Comparison of ENCODE assay signal across 8 cellular contexts in the genomic region with DNA sequence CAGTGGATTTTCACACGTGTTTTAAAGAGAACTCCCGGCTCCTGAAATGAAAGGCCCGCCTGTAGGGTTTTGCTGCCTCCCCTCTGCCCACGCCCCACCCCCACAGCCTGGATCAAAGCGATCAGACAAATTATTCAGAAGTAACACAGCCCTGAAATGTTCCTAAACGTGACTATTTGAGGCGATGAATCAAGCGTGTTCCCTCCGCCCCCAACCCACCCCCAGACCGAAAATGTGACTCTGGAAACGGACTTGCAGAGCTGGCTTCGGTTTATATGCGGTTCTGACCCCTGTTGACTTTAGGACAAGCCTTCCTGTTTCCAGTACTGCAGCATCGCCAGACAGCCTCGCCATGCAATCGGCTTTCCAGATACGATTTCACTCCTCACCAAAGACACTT. TPM values are rescaled to one million over a fixed set of nuclear protein-coding genes. Genes with fewer than 3 reads are reported as not detected.
DNase-seq lines count a peak whose midpoint lies in the region; ATAC-seq and TF ChIP-seq lines count a peak whose summit lies in the region.

No MANE protein-coding gene starts in this region.

- H4K20me1 ChIP-seq in neural progenitor cell (ENCODE audit: low read depth): no peaks in the 10 kb centered on the region

- H3K27ac ChIP-seq in neural progenitor cell: no peak overlapping the region

- peaks cover 6% of the 10 kb centered on the region for H3K4me1 ChIP-seq in neural progenitor cell

- peaks cover 11% of the 10 kb centered on the region for H3K9me3 ChIP-seq in neural progenitor cell (ENCODE audit: low read depth)

- H3K9me3 Mint-ChIP-seq in neural progenitor cell (peaks cover 17% of the 10 kb centered on the region), type B pancreatic cell (peaks cover 15% of the 10 kb centered on the region)

- H3K4me2 ChIP-seq in neural progenitor cell: peak overlapping the region; percentile 93

- H3F3A ChIP-seq in neural progenitor cell (ENCODE audit: low read depth): peaks cover 7% of the 10 kb centered on the region

- H3K36me3 ChIP-seq in neural progenitor cell: no peaks in the 10 kb centered on the region

- H3K27ac Mint-ChIP-seq in neural progenitor cell: peak overlapping the region; percentile 86
- H3K27ac Mint-ChIP-seq in type B pancreatic cell: peak overlapping the region; percentile 81

- H3K4me3 Mint-ChIP-seq in neural progenitor cell: peak overlapping the region; percentile 81
- peak overlapping the region; percentile 85 for H3K4me3 Mint-ChIP-seq in type B pancreatic cell

- H3K4me3 ChIP-seq in epithelial cell of proximal tubule (ENCODE audit: low read depth, low read length): peak overlapping the region; percentile 50
- peak overlapping the region; percentile 57 for H3K4me3 ChIP-seq in neural progenitor cell

- TF ChIP-seq CTCF in epithelial cell of proximal tubule (conservative IDR thresholded peaks at IDR 0.05; ENCODE audit: low read depth, low read length) (no peak), neural progenitor cell (IDR thresholded peaks at IDR 0.05) (no peak), type B pancreatic cell (conservative IDR thresholded peaks at IDR 0.05) (no peak)

- H2AFZ ChIP-seq in neural progenitor cell (replicated peaks): no peak overlapping the region

- peaks cover 5% of the 10 kb centered on the region for H3K27me3 Mint-ChIP-seq in neural progenitor cell (ENCODE audit: insufficient read depth, low read depth)
- H3K27me3 Mint-ChIP-seq in type B pancreatic cell: peaks cover 32% of the 10 kb centered on the region

- DNase-seq in activated T-cell treated with anti-CD3 and anti-CD28 coated beads for 4 hours (peak; percentile 75), epithelial cell of proximal tubule (ENCODE audit: low read depth) (no peak), neural progenitor cell (ENCODE audit: low spot score) (peak; percentile 11), type B pancreatic cell (ENCODE audit: extremely low spot score, unreplicated experiment) (no peak), DMS79 treated with DMSO at 0.1 percent for 48 hours (lab: John Stamatoyannopoulos, UW) (no peak), NOMO-1 (lab: John Stamatoyannopoulos, UW; ENCODE audit: unreplicated experiment in 2 of 2) (no peak)
- no peak for DNase-seq in activated T-cell treated with anti-CD3 and anti-CD28 coated beads, Interleukin-2, amount 50 U/mL, for 1 hour

- H3K36me3 Mint-ChIP-seq in neural progenitor cell: peaks cover 9% of the 10 kb centered on the region
- H3K36me3 Mint-ChIP-seq in type B pancreatic cell: peaks cover 18% of the 10 kb centered on the region

- ATAC-seq in GM21717 (IDR thresholded peaks at IDR 0.05; ENCODE audit: unreplicated experiment): no peak

- no peaks in the 10 kb centered on the region for H3K79me2 ChIP-seq in neural progenitor cell (ENCODE audit: low read depth)

- H3K27me3 ChIP-seq in neural progenitor cell: peaks cover 51% of the 10 kb centered on the region

- H3K9ac ChIP-seq in neural progenitor cell: no peak overlapping the region

- H3K4me1 Mint-ChIP-seq in neural progenitor cell (peaks cover 24% of the 10 kb centered on the region), type B pancreatic cell (ENCODE audit: unreplicated experiment) (peaks cover 24% of the 10 kb centered on the region)

RNA-seq across cellular contexts. Expression of a gene that starts 28.8 kb away (rescaled TPM):
- not detected in 2 replicates for total RNA-seq in epithelial cell of proximal tubule
- not detected in 2 replicates for total RNA-seq in neural progenitor cell (ENCODE audit: low replicate concordance)
- not detected in 2 replicates for total RNA-seq in type B pancreatic cell (ENCODE audit: low replicate concordance)

Comparison
In these comparisons a context has a peak if more than half of its experiments do, and no peak if none do; other contexts are left out.
1. DNase-seq: peak in activated T-cell treated with anti-CD3 and anti-CD28 coated beads for 4 hours (single experiment) and neural progenitor cell (single experiment); none in activated T-cell treated with anti-CD3 and anti-CD28 coated beads, Interleukin-2, amount 50 U/mL, for 1 hour (single experiment), epithelial cell of proximal tubule (single experiment), type B pancreatic cell (single experiment), DMS79 treated with DMSO at 0.1 percent for 48 hours (single experiment) and NOMO-1 (0 of 2).